ENCODE assay signal across 1 cellular context in the genomic region with DNA sequence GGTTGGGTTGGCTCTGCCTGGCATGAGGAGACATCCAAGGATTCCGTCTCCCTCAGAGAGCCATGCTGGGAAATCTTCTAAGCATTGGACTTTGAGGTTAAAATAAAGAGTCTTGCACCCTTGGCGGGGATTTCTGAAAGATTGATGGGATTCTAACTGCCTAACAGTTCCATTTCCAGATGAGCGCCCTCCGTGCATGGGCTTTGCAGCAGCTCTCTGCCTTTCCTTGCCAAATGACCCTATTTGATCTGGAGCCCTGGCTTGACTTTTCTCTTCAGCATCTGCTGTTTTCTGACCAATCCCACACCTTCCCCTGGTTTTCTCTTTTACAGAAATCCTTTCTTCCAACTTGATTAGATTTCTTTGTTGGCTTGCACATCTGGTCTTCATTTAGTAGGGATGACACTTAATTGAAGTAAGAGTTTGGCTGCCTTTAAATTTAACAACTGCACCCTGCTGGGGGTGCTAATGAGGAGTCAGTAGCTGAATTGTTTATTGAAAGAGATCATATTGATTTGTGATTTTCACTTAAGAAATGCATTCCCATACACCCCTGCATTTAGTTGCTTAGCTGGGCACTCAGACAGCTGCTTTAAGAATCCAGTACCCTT.
TF ChIP-seq lines count a peak whose summit lies in the region.

No MANE protein-coding gene starts in this region.

TF ChIP-seq in GM23338, 12 proteins besides CTCF, POLR2A, EP300 and RAD21:
- TF ChIP-seq REST (IDR thresholded peaks at IDR 0.05; ENCODE audit: unreplicated experiment) (no peak), EZH2phosphoT487 (IDR thresholded peaks at IDR 0.05; ENCODE audit: unreplicated experiment) (no peak), JUNB (IDR thresholded peaks at IDR 0.05; ENCODE audit: unreplicated experiment) (no peak), NANOG (IDR thresholded peaks at IDR 0.05; ENCODE audit: borderline replicate concordance) (no peak)
